In genomic region chr20:34004227-34004626, GRCh38 we compare ENCODE assay signal across 1 cellular context.
A peak's percentile ranks its signal among the peaks of the same experiment; 100 is the strongest.
TF ChIP-seq lines count a peak whose summit lies in the region.

No MANE protein-coding gene starts in this region.

TF ChIP-seq in HepG2, 621 proteins besides CTCF, POLR2A, EP300 and RAD21 (continued from another document and continues in another):
- no peak for TF ChIP-seq SPEN (CRISPR knock-in tag; IDR thresholded peaks at IDR 0.05; ENCODE audit: low read depth)
- peak; percentile 43; the same call in 1 of the 2 replicates for TF ChIP-seq MYPOP (CRISPR knock-in tag; IDR thresholded peaks at IDR 0.05)
- TF ChIP-seq XBP1 (CRISPR knock-in tag; IDR thresholded peaks at IDR 0.05): no peak
- 0 out of 2 replicates have a peak, but pooled peaks have one; percentile 36 for TF ChIP-seq ZNF138 (CRISPR knock-in tag; IDR thresholded peaks at IDR 0.05; ENCODE audit: low read depth)
- no peak for TF ChIP-seq RBM39 (IDR thresholded peaks at IDR 0.05; ENCODE audit: low read depth, low read length, poor library complexity, severe bottlenecking)
- no peak for TF ChIP-seq HNF1A (IDR thresholded peaks at IDR 0.05; ENCODE audit: low read depth)
- no peak for TF ChIP-seq HNF1A (CRISPR knock-in tag; IDR thresholded peaks at IDR 0.05; ENCODE audit: borderline replicate concordance)
- TF ChIP-seq KDM1A (CRISPR knock-in tag; IDR thresholded peaks at IDR 0.05): peak; percentile 66; the same call in 1 of the 2 replicates
- TF ChIP-seq SOX13 (IDR thresholded peaks at IDR 0.05): no peak
- peak in 1 of 2 experiments; percentile 43; a peak in 1 of 4 replicates for TF ChIP-seq SOX13 (CRISPR knock-in tag; conservative IDR thresholded peaks at IDR 0.05 in 1 of 2, IDR thresholded peaks at IDR 0.05 in 1 of 2)
- peak; percentile 41; the same call in 1 of the 2 replicates for TF ChIP-seq ZSCAN31 (CRISPR knock-in tag; IDR thresholded peaks at IDR 0.05; ENCODE audit: low read depth)
- TF ChIP-seq ZBTB7B (CRISPR knock-in tag; IDR thresholded peaks at IDR 0.05): no peak
- 0 out of 2 replicates have a peak, but pooled peaks have one; percentile 4 for TF ChIP-seq ZFP1 (CRISPR knock-in tag; IDR thresholded peaks at IDR 0.05)
- TF ChIP-seq CCAR2 (optimal IDR thresholded peaks at IDR 0.05; ENCODE audit: low read depth, low read length): peak; percentile 33
- no peak for TF ChIP-seq TP53 (CRISPR knock-in tag; conservative IDR thresholded peaks at IDR 0.05)
- TF ChIP-seq, protein P1, sequence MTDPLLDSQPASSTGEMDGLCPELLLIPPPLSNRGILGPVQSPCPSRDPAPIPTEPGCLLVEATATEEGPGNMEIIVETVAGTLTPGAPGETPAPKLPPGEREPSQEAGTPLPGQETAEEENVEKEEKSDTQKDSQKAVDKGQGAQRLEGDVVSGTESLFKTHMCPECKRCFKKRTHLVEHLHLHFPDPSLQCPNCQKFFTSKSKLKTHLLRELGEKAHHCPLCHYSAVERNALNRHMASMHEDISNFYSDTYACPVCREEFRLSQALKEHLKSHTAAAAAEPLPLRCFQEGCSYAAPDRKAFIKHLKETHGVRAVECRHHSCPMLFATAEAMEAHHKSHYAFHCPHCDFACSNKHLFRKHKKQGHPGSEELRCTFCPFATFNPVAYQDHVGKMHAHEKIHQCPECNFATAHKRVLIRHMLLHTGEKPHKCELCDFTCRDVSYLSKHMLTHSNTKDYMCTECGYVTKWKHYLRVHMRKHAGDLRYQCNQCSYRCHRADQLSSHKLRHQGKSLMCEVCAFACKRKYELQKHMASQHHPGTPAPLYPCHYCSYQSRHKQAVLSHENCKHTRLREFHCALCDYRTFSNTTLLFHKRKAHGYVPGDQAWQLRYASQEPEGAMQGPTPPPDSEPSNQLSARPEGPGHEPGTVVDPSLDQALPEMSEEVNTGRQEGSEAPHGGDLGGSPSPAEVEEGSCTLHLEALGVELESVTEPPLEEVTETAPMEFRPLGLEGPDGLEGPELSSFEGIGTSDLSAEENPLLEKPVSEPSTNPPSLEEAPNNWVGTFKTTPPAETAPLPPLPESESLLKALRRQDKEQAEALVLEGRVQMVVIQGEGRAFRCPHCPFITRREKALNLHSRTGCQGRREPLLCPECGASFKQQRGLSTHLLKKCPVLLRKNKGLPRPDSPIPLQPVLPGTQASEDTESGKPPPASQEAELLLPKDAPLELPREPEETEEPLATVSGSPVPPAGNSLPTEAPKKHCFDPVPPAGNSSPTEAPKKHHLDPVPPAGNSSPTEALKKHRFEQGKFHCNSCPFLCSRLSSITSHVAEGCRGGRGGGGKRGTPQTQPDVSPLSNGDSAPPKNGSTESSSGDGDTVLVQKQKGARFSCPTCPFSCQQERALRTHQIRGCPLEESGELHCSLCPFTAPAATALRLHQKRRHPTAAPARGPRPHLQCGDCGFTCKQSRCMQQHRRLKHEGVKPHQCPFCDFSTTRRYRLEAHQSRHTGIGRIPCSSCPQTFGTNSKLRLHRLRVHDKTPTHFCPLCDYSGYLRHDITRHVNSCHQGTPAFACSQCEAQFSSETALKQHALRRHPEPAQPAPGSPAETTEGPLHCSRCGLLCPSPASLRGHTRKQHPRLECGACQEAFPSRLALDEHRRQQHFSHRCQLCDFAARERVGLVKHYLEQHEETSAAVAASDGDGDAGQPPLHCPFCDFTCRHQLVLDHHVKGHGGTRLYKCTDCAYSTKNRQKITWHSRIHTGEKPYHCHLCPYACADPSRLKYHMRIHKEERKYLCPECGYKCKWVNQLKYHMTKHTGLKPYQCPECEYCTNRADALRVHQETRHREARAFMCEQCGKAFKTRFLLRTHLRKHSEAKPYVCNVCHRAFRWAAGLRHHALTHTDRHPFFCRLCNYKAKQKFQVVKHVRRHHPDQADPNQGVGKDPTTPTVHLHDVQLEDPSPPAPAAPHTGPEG (CRISPR knock-in tag; IDR thresholded peaks at IDR 0.05): no peak
- TF ChIP-seq, protein P2, sequence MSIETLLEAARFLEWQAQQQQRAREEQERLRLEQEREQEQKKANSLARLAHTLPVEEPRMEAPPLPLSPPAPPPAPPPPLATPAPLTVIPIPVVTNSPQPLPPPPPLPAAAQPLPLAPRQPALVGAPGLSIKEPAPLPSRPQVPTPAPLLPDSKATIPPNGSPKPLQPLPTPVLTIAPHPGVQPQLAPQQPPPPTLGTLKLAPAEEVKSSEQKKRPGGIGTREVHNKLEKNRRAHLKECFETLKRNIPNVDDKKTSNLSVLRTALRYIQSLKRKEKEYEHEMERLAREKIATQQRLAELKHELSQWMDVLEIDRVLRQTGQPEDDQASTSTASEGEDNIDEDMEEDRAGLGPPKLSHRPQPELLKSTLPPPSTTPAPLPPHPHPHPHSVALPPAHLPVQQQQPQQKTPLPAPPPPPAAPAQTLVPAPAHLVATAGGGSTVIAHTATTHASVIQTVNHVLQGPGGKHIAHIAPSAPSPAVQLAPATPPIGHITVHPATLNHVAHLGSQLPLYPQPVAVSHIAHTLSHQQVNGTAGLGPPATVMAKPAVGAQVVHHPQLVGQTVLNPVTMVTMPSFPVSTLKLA (IDR thresholded peaks at IDR 0.05): no peak
- no peak; the same call in 1 of the 2 replicates for TF ChIP-seq BCL6 (CRISPR knock-in tag; IDR thresholded peaks at IDR 0.05)
- TF ChIP-seq ZNF12 (CRISPR knock-in tag; IDR thresholded peaks at IDR 0.05): peak; percentile 5; the same call in 1 of the 2 replicates
- TF ChIP-seq ZBTB7A (CRISPR knock-in tag; IDR thresholded peaks at IDR 0.05): no peak
- TF ChIP-seq BHLHE40 (IDR thresholded peaks at IDR 0.05; ENCODE audit: low read length): no peak
- peak; percentile 56; the same call in 1 of the 2 replicates for TF ChIP-seq ZMYM3 (CRISPR knock-in tag; IDR thresholded peaks at IDR 0.05)
- TF ChIP-seq MIER2 (CRISPR knock-in tag; IDR thresholded peaks at IDR 0.05): 0 out of 2 replicates have a peak, but pooled peaks have one; percentile 36
- no peak for TF ChIP-seq TBX3 (IDR thresholded peaks at IDR 0.05; ENCODE audit: borderline replicate concordance)
- no peak for TF ChIP-seq XRCC5 (optimal IDR thresholded peaks at IDR 0.05; ENCODE audit: low read length)
- TF ChIP-seq ZNF749 (CRISPR knock-in tag; IDR thresholded peaks at IDR 0.05; ENCODE audit: borderline replicate concordance): no peak
- peak; percentile 73; the same call in 1 of the 2 replicates for TF ChIP-seq ZNF280D (CRISPR knock-in tag; IDR thresholded peaks at IDR 0.05)
- TF ChIP-seq ZNF232 (CRISPR knock-in tag; IDR thresholded peaks at IDR 0.05; ENCODE audit: borderline replicate concordance): no peak
- TF ChIP-seq ZC3H4 (CRISPR knock-in tag; IDR thresholded peaks at IDR 0.05; ENCODE audit: borderline replicate concordance): 0 out of 2 replicates have a peak, but pooled peaks have one; percentile 57
- TF ChIP-seq PRPF4 (IDR thresholded peaks at IDR 0.05; ENCODE audit: low read depth, low read length, poor library complexity, severe bottlenecking): peak; percentile 40
- 0 out of 2 replicates have a peak, but pooled peaks have one; percentile 11 for TF ChIP-seq ZNF331 (CRISPR knock-in tag; IDR thresholded peaks at IDR 0.05)
- TF ChIP-seq CCDC6 (CRISPR knock-in tag; IDR thresholded peaks at IDR 0.05): 0 out of 2 replicates have a peak, but pooled peaks have one; percentile 14
- TF ChIP-seq, protein P3, sequence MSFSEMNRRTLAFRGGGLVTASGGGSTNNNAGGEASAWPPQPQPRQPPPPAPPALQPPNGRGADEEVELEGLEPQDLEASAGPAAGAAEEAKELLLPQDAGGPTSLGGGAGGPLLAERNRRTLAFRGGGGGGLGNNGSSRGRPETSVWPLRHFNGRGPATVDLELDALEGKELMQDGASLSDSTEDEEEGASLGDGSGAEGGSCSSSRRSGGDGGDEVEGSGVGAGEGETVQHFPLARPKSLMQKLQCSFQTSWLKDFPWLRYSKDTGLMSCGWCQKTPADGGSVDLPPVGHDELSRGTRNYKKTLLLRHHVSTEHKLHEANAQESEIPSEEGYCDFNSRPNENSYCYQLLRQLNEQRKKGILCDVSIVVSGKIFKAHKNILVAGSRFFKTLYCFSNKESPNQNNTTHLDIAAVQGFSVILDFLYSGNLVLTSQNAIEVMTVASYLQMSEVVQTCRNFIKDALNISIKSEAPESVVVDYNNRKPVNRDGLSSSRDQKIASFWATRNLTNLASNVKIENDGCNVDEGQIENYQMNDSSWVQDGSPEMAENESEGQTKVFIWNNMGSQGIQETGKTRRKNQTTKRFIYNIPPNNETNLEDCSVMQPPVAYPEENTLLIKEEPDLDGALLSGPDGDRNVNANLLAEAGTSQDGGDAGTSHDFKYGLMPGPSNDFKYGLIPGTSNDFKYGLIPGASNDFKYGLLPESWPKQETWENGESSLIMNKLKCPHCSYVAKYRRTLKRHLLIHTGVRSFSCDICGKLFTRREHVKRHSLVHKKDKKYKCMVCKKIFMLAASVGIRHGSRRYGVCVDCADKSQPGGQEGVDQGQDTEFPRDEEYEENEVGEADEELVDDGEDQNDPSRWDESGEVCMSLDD (CRISPR knock-in tag; IDR thresholded peaks at IDR 0.05; ENCODE audit: borderline replicate concordance): no peak
- TF ChIP-seq LRRFIP1 (CRISPR knock-in tag; conservative IDR thresholded peaks at IDR 0.05): 0 out of 2 replicates have a peak, but pooled peaks have one; percentile 56
